Comparison of ENCODE assay signal across 1 cellular context in genomic region chr17:49633250-49633649, GRCh38.
TF ChIP-seq lines count a peak whose summit lies in the region.

No MANE protein-coding gene starts in this region.

TF ChIP-seq in K562, 482 proteins besides CTCF, POLR2A, EP300 and RAD21:
- TF ChIP-seq ZNF316 (IDR thresholded peaks at IDR 0.05) (0 out of 2 replicates have a peak, but pooled peaks have one; percentile 49), ZNF146 (CRISPR knock-in tag; IDR thresholded peaks at IDR 0.05; ENCODE audit: unreplicated experiment) (no peak)
